Comparison of ENCODE assay signal across 15 cellular contexts in the genomic region with DNA sequence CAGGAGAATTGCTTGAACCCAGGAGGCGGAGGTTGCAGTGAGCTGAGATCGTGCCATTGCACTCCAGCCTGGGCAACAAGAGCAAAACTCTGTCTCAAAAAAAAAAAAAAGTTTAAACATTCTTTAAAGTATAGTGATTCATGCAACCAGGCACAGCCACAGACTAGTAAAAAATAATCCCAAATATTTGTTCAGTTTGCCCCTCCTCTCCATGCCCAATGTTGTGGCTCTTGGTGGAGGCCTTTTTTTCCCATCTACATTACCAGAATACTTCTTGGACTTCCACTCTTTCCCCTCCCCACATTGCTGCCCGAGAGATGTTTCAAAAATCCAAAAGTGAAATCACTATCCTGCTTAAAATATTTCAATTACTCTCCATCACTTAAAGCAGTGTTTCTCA. TPM values are rescaled to one million over a fixed set of nuclear protein-coding genes. Genes with fewer than 3 reads are reported as not detected.
"Had no signal": no experiment of that assay in that cellular context is flagged by ENCODE, and none has a peak within 500 bp of the region (broad histone marks: within the 10 kb centered on the region; RNA-seq: fewer than 3 reads in every experiment).

No MANE protein-coding gene starts in this region.

- ATAC-seq: naive thymus-derived CD4-positive, alpha-beta T cell had no signal

- H3K27ac ChIP-seq: brain microvascular endothelial cell, VCaP had no signal

- H3K36me3 ChIP-seq: brain microvascular endothelial cell had no signal

- H3K27me3 Mint-ChIP-seq: activated CD8-positive, alpha-beta T cell treated with anti-CD3 and anti-CD28 coated beads for 36 hours had no signal

- H3K27ac Mint-ChIP-seq: activated CD8-positive, alpha-beta T cell treated with anti-CD3 and anti-CD28 coated beads for 36 hours; activated T-cell treated with anti-CD3 and anti-CD28 coated beads, Interleukin-2, amount 50 U/mL, for 72 hours; naive thymus-derived CD4-positive, alpha-beta T cell; stimulated activated effector memory CD8-positive, alpha-beta T cell treated with anti-CD3 and anti-CD28 coated beads, Interleukin-12 subunit alpha, Interleukin-12 subunit beta, amount 100 ng/mL, for 72 hours had no signal

- H3K27me3 ChIP-seq: brain microvascular endothelial cell had no signal

- H3K9me3 Mint-ChIP-seq: activated CD8-positive, alpha-beta T cell treated with anti-CD3 and anti-CD28 coated beads for 36 hours; activated T-cell treated with anti-CD3 and anti-CD28 coated beads, Interleukin-2, amount 50 U/mL, for 72 hours; stimulated activated effector memory CD8-positive, alpha-beta T cell treated with anti-CD3 and anti-CD28 coated beads, Interleukin-12 subunit alpha, Interleukin-12 subunit beta, amount 100 ng/mL, for 72 hours had no signal

- H3K36me3 Mint-ChIP-seq: stimulated activated effector memory CD8-positive, alpha-beta T cell treated with anti-CD3 and anti-CD28 coated beads, Interleukin-12 subunit alpha, Interleukin-12 subunit beta, amount 100 ng/mL, for 72 hours had no signal

- DNase-seq: activated CD8-positive, alpha-beta memory T cell treated with anti-CD3 and anti-CD28 coated beads, Interleukin-2, amount 50 U/mL, for 4 hours; activated naive CD4-positive, alpha-beta T cell treated with anti-CD3 and anti-CD28 coated beads, Interleukin-2, amount 50 U/mL, for 16 hours; brain microvascular endothelial cell; cerebellar nuclear complex; dermis blood vessel endothelial cell; foreskin fibroblast; glutamatergic neuron; naive thymus-derived CD4-positive, alpha-beta T cell; small intestine; trophoblast cell had no signal

- H3K4me3 Mint-ChIP-seq: activated CD4-positive, alpha-beta T cell treated with anti-CD3 and anti-CD28 coated beads for 36 hours; activated CD8-positive, alpha-beta T cell treated with anti-CD3 and anti-CD28 coated beads for 36 hours; activated T-cell treated with anti-CD3 and anti-CD28 coated beads, Interleukin-2, amount 50 U/mL, for 72 hours; stimulated activated effector memory CD8-positive, alpha-beta T cell treated with anti-CD3 and anti-CD28 coated beads, Interleukin-12 subunit alpha, Interleukin-12 subunit beta, amount 100 ng/mL, for 72 hours had no signal

- FAIRE-seq: small intestine had no signal

RNA-seq across cellular contexts. Expression of gene ALPK2, which starts 37.3 kb away (rescaled TPM):
- polyA plus RNA-seq: naive thymus-derived CD4-positive, alpha-beta T cell had no signal
